ENCODE assay signal across 9 cellular contexts in genomic region chr17:40112718-40113109, GRCh38. TPM values are rescaled to one million over a fixed set of nuclear protein-coding genes. Genes with fewer than 3 reads are reported as not detected.
DNase-seq lines count a peak whose midpoint lies in the region; ATAC-seq and TF ChIP-seq lines count a peak whose summit lies in the region.
"Had no signal": no experiment of that assay in that cellular context is flagged by ENCODE, and none has a peak within 500 bp of the region (broad histone marks: within the 10 kb centered on the region; RNA-seq: fewer than 3 reads in every experiment).

No MANE protein-coding gene starts in this region.

- BruUV-seq in mammary epithelial cell (replicated peaks; lab: Mats Ljungman, UMichigan): no TSS peak

- peak overlapping the region; percentile 72 for H3K4me3 Mint-ChIP-seq in activated CD4-positive, alpha-beta T cell treated with anti-CD3 and anti-CD28 coated beads for 36 hours

- peak overlapping the region; percentile 45 for H3K27ac ChIP-seq in mammary epithelial cell (ENCODE audit: insufficient read depth, low read depth, low read length)
- H3K27ac ChIP-seq in tibial artery: peak overlapping the region; percentile 94 to 98

- H3K4me1 Mint-ChIP-seq in activated CD4-positive, alpha-beta T cell treated with anti-CD3 and anti-CD28 coated beads for 36 hours: peaks cover 60% of the 10 kb centered on the region

- H3K4me1 ChIP-seq in mammary epithelial cell (ENCODE audit: insufficient read depth, low read length) (peaks cover 51% of the 10 kb centered on the region), tibial artery (peaks cover 11 to 75% (median 68%) of the 10 kb centered on the region in 4 donors)

- H3K4me2 ChIP-seq in mammary epithelial cell (ENCODE audit: insufficient read depth, low read depth, low read length): peak overlapping the region; percentile 40

- CTCF ChIA-PET in activated CD4-positive, alpha-beta T cell treated with anti-CD3 and anti-CD28 coated beads for 36 hours (lab: Charles Lee): interaction anchor here (0.6 to 6.8 kb wide), 41 partner anchors 11 to 1644 kb away, joined by 3 to 156 read pairs (median 9); partner anchors contain the start of genes CASC3, CSF3, MED24 and MSL1
- CTCF ChIA-PET in mammary epithelial cell (lab: Charles Lee; ENCODE audit: low non-redundant PET): interaction anchor here (0.6 to 1.8 kb wide), 10 partner anchors 11 to 91 kb away, joined by 3 to 18 read pairs (median 6); partner anchors contain the start of genes CASC3 and NR1D1

- H3K27ac Mint-ChIP-seq in activated CD4-positive, alpha-beta T cell treated with anti-CD3 and anti-CD28 coated beads for 36 hours: peak overlapping the region; percentile 86

- TF ChIP-seq CTCF in mammary epithelial cell (conservative IDR thresholded peaks at IDR 0.05 in 1 of 2, IDR thresholded peaks at IDR 0.05 in 1 of 2; ENCODE audit: extremely low read depth in 1 of 2, insufficient read depth in 1 of 2, low read depth in 1 of 2, low read length in 2 of 2): no peak
- TF ChIP-seq CTCF in tibial artery (IDR thresholded peaks at IDR 0.05): no peak

- H3K36me3 ChIP-seq in mammary epithelial cell (ENCODE audit: insufficient read depth, low read length) (no peaks in the 10 kb centered on the region), tibial artery (no peaks in the 10 kb centered on the region)
- H3K36me3 ChIP-seq: SJSA1 had no signal

- H3K36me3 Mint-ChIP-seq in activated CD4-positive, alpha-beta T cell treated with anti-CD3 and anti-CD28 coated beads for 36 hours (ENCODE audit: low read depth): no peaks in the 10 kb centered on the region

- peak overlapping the region; percentile 86 for H2AFZ ChIP-seq in mammary epithelial cell (ENCODE audit: low read depth, low read length)

- dilution Hi-C loops in mammary epithelial cell (cut with HindIII; ENCODE audit: low sequenced_read_pairs): loop anchor here (10.0 kb wide), 1 partner anchor 62 kb away; the partner anchor contains the start of gene RAPGEFL1

- in situ Hi-C loops in mammary epithelial cell (cut with MboI; ENCODE audit: low sequenced_read_pairs in 2 of 2): no loop called here

- no peak overlapping the region for H3K4me3 ChIP-seq in mammary epithelial cell (replicated peaks in 1 of 3; ENCODE audit: insufficient read depth in 1 of 3, low read depth in 2 of 3, low read length in 3 of 3)
- peak overlapping the region; percentile 3 to 41 for H3K4me3 ChIP-seq in tibial artery

- no peaks in the 10 kb centered on the region for H4K20me1 ChIP-seq in mammary epithelial cell (ENCODE audit: insufficient read depth, low read length)

- H3K9me3 ChIP-seq in mammary epithelial cell (replicated peaks; ENCODE audit: insufficient read depth, low read length): no peaks in the 10 kb centered on the region
- no peaks in the 10 kb centered on the region for H3K9me3 ChIP-seq in tibial artery
- H3K9me3 ChIP-seq: SJSA1 had no signal

- H3K79me2 ChIP-seq in mammary epithelial cell (ENCODE audit: insufficient read depth, low read length): no peaks in the 10 kb centered on the region

- POLR2A ChIA-PET in activated CD4-positive, alpha-beta T cell treated with anti-CD3 and anti-CD28 coated beads for 36 hours (lab: Charles Lee): interaction anchor here (0.6 to 2.0 kb wide), 9 partner anchors 11 to 281 kb away, joined by 3 to 34 read pairs (median 6); partner anchors contain the start of genes CASC3, MSL1 and NR1D1

- WGBS in mammary epithelial cell (ENCODE audit: low coverage, missing lambda C conversion rate): 6% methylated on average over 4 of the region's 4 CpGs

- no peaks in the 10 kb centered on the region for H3K27me3 ChIP-seq in mammary epithelial cell (ENCODE audit: insufficient read depth, low read length)
- H3K27me3 ChIP-seq in tibial artery: no peaks in the 10 kb centered on the region
- H3K27me3 ChIP-seq: SJSA1 had no signal

- ATAC-seq in activated CD4-positive, alpha-beta T cell treated with anti-CD3 and anti-CD28 coated beads for 36 hours: no peak
- ATAC-seq in GM21447 (IDR thresholded peaks at IDR 0.05; ENCODE audit: unreplicated experiment): no peak

- intact Hi-C loops in activated CD4-positive, alpha-beta T cell treated with anti-CD3 and anti-CD28 coated beads for 36 hours (cut with DNase I, micrococcal nuclease): loop anchor here (1.0 to 5.0 kb wide), 12 partner anchors 9 to 174 kb away; partner anchors contain the start of genes MSL1 (in 2 of the 2), CASC3 (in 1 of the 2), CDC6 (in 1 of the 2) and MED24 (in 1 of the 2)
- intact Hi-C loops in mammary epithelial cell (cut with micrococcal nuclease) (loop anchor here (1.0 to 2.0 kb wide), 5 partner anchors 9 to 178 kb away; partner anchors contain the start of gene MSL1), tibial artery (cut with DNase I; ENCODE audit: low total_unique reads) (loop anchor here (5.0 kb wide), 2 partner anchors 50 to 55 kb away; partner anchors contain the start of gene THRA)

- no peak overlapping the region for H3K9ac ChIP-seq in mammary epithelial cell (ENCODE audit: insufficient read depth, low read length)

- no peaks in the 10 kb centered on the region for H3K27me3 Mint-ChIP-seq in activated CD4-positive, alpha-beta T cell treated with anti-CD3 and anti-CD28 coated beads for 36 hours

- DNase-seq in activated CD4-positive, alpha-beta T cell treated with anti-CD3 and anti-CD28 coated beads for 36 hours: no peak
- DNase-seq in activated CD4-positive, alpha-beta T cell treated with anti-CD3 and anti-CD28 coated beads for 4 hours: no peak
- DNase-seq in mammary epithelial cell: no peak
- peak; percentile 57 for DNase-seq in mesenteric fat pad (ENCODE audit: low spot score)
- DNase-seq in tibial artery: peak; percentile 61 to 72
- no peak for DNase-seq in NCI-H146 treated with DMSO at 0.1 percent for 48 hours (lab: John Stamatoyannopoulos, UW; ENCODE audit: unreplicated experiment)
- DNase-seq in pons (ENCODE audit: low spot score): no peak

- no peaks in the 10 kb centered on the region for H3K9me3 Mint-ChIP-seq in activated CD4-positive, alpha-beta T cell treated with anti-CD3 and anti-CD28 coated beads for 36 hours (ENCODE audit: low read depth)

RNA-seq across cellular contexts. Expression of gene MSL1, which starts 9.1 kb away (rescaled TPM):
- 10 to 100 TPM; 81.7 to 89.6 TPM for total RNA-seq in activated CD4-positive, alpha-beta T cell treated with anti-CD3 and anti-CD28 coated beads for 36 hours
- 10 to 100 TPM; 36.8 to 72.1 TPM for total RNA-seq in mammary epithelial cell
- 41.3 TPM for polyA plus RNA-seq in mammary epithelial cell
- polyA minus RNA-seq in mammary epithelial cell: 53.9 TPM
- 77.0 TPM for total RNA-seq in mesenteric fat pad

RNA-seq across cellular contexts. Expression of gene NR1D1, which starts 12.3 kb away (rescaled TPM):
- 1 to 10 TPM; 5.2 to 5.4 TPM for total RNA-seq in activated CD4-positive, alpha-beta T cell treated with anti-CD3 and anti-CD28 coated beads for 36 hours
- 10 to 100 TPM in 1 of 2 donors, 1 to 10 TPM in 1; 2.0 to 25.9 TPM for total RNA-seq in mammary epithelial cell
- polyA plus RNA-seq in mammary epithelial cell: 7.9 TPM
- polyA minus RNA-seq in mammary epithelial cell: 41.0 TPM
- total RNA-seq in mesenteric fat pad: 15.5 TPM

RNA-seq across cellular contexts. Expression of gene CASC3, which starts 27.6 kb away (rescaled TPM):
- 100 to 1,000 TPM in 1 of 2 experiments, 10 to 100 TPM in 1; 88.3 to 104 TPM for total RNA-seq in activated CD4-positive, alpha-beta T cell treated with anti-CD3 and anti-CD28 coated beads for 36 hours
- 10 to 100 TPM; 28.7 to 61.9 TPM for total RNA-seq in mammary epithelial cell
- 25.7 TPM for polyA plus RNA-seq in mammary epithelial cell
- 74.9 TPM for polyA minus RNA-seq in mammary epithelial cell
- total RNA-seq in mesenteric fat pad: 84.4 TPM

RNA-seq across cellular contexts. Expression of gene THRA, which starts 49.9 kb away (rescaled TPM):
- total RNA-seq in activated CD4-positive, alpha-beta T cell treated with anti-CD3 and anti-CD28 coated beads for 36 hours: 10 to 100 TPM; 12.9 to 13.1 TPM
- total RNA-seq in mammary epithelial cell: 10 to 100 TPM; 10.8 to 11.7 TPM
- polyA plus RNA-seq in mammary epithelial cell: 10.0 TPM
- polyA minus RNA-seq in mammary epithelial cell: 33.1 TPM
- 74.7 TPM for total RNA-seq in mesenteric fat pad

RNA-seq across cellular contexts. Expression of gene MED24, which starts 58.5 kb away (rescaled TPM):
- 100 to 1,000 TPM in 1 of 2 experiments, 10 to 100 TPM in 1; 97.4 to 110 TPM for total RNA-seq in activated CD4-positive, alpha-beta T cell treated with anti-CD3 and anti-CD28 coated beads for 36 hours
- 10 to 100 TPM; 59.3 to 85.6 TPM for total RNA-seq in mammary epithelial cell
- polyA plus RNA-seq in mammary epithelial cell: 91.2 TPM
- polyA minus RNA-seq in mammary epithelial cell: 116 TPM
- total RNA-seq in mesenteric fat pad: 72.2 TPM

Comparison
In these comparisons a context has a peak if more than half of its experiments do, and no peak if none do; other contexts are left out.
1. DNase-seq: peak in mesenteric fat pad (single experiment) and tibial artery (2 of 2); none in activated CD4-positive, alpha-beta T cell treated with anti-CD3 and anti-CD28 coated beads for 36 hours (single experiment), activated CD4-positive, alpha-beta T cell treated with anti-CD3 and anti-CD28 coated beads for 4 hours (0 of 2), mammary epithelial cell (single experiment), NCI-H146 treated with DMSO at 0.1 percent for 48 hours (single experiment) and pons (single experiment).
2. H3K4me3 ChIP-seq: peak in tibial artery (2 of 2); none in mammary epithelial cell (0 of 3).